ENCODE assay signal across 19 cellular contexts in the genomic region with DNA sequence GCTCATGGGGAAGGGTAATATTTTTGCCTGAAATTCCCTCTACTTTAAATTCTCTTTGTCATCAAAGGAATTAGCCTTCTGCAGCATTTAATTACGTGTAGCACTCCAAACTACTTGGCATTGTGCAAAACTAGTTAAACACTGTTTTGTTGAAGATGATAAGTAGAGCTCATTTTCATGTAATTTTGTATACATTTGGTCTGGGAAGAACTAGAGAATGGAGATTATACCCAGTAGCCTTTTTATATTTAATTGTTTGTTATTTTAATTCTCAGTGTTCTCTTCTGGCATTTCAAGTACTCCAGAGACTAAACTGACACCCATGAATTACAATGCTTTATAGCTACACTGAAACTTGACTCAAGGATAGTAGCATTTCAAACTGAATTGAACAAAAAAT.
"Had no signal": no experiment of that assay in that cellular context is flagged by ENCODE, and none has a peak within 500 bp of the region (broad histone marks: within the 10 kb centered on the region; RNA-seq: fewer than 3 reads in every experiment).

No MANE protein-coding gene starts in this region.

- DNase-seq: colonic mucosa; cortex of kidney; dermis blood vessel endothelial cell; dorsolateral prefrontal cortex; effector CD4-positive, alpha-beta T cell; effector CD8-positive, alpha-beta T cell; effector memory CD4-positive, alpha-beta T cell; effector memory CD8-positive, alpha-beta T cell; endodermal cell; erythroblast; esophagus squamous epithelium; foreskin fibroblast; foreskin keratinocyte; foreskin melanocyte; gastrocnemius medialis; glutamatergic neuron; head of caudate nucleus; heart left ventricle; heart right ventricle had no signal
